Comparison of ENCODE assay signal across 35 cellular contexts in genomic region chr6:5120011-5120410, GRCh38. TPM values are rescaled to one million over a fixed set of nuclear protein-coding genes. Genes with fewer than 3 reads are reported as not detected.
"Had no signal": no experiment of that assay in that cellular context is flagged by ENCODE, and none has a peak within 500 bp of the region (broad histone marks: within the 10 kb centered on the region; RNA-seq: fewer than 3 reads in every experiment).

No MANE protein-coding gene starts in this region.

- FAIRE-seq: astrocyte, bronchial epithelial cell had no signal

- H3K4me1 ChIP-seq: ascending aorta, body of pancreas, breast epithelium had no signal

- H3K9me3 ChIP-seq: adrenal gland, ascending aorta, body of pancreas, breast epithelium had no signal

- H3K27ac ChIP-seq: adrenal gland, ascending aorta, body of pancreas, brain microvascular endothelial cell, breast epithelium, cardiac muscle cell had no signal

- H3K4me3 ChIP-seq: adrenal gland, ascending aorta, body of pancreas, breast epithelium, cardiac muscle cell had no signal

- ATAC-seq: activated naive CD4-positive, alpha-beta T cell treated with anti-CD3 and anti-CD28 coated beads, Interleukin-2, amount 50 U/mL, for 72 hours; activated naive CD8-positive, alpha-beta T cell treated with anti-CD3 and anti-CD28 coated beads, Interleukin-2, amount 50 U/mL, for 24 hours; activated T-cell treated with anti-CD3 and anti-CD28 coated beads, Interleukin-2, amount 50 U/mL, for 4 hours; activated T-cell treated with anti-CD3 and anti-CD28 coated beads, Interleukin-2, amount 50 U/mL, for 72 hours; activated T-helper 17 cell treated with anti-CD3 and anti-CD28 coated beads, Interleukin-2, amount 50 U/mL, for 72 hours; body of pancreas had no signal

- H3K36me3 ChIP-seq: adrenal gland, ascending aorta, brain microvascular endothelial cell, breast epithelium, cardiac muscle cell had no signal

- H3K27me3 ChIP-seq: adrenal gland, ascending aorta, body of pancreas, brain microvascular endothelial cell, breast epithelium, cardiac muscle cell had no signal

- DNase-seq: activated effector memory CD4-positive, alpha-beta T cell treated with anti-CD3 and anti-CD28 coated beads, Interleukin-2, amount 50 U/mL, for 16 hours; activated effector memory CD4-positive, alpha-beta T cell treated with Interleukin-2 at 50 U/mL for 16 hours; activated gamma-delta T cell; activated gamma-delta T cell treated with Interleukin-2 at 50 U/mL for 16 hours; activated naive CD4-positive, alpha-beta T cell; activated naive CD4-positive, alpha-beta T cell treated with anti-CD3 and anti-CD28 coated beads for 36 hours; activated naive CD4-positive, alpha-beta T cell treated with anti-CD3 and anti-CD28 coated beads, Interleukin-2, amount 10 ng/mL, durations not matched to agents 7 days and 5 days; activated naive CD4-positive, alpha-beta T cell treated with anti-CD3 and anti-CD28 coated beads, Interleukin-2, amount 50 U/mL, for 16 hours; activated naive CD4-positive, alpha-beta T cell treated with Interleukin-2 at 50 U/mL for 16 hours; activated naive CD8-positive, alpha-beta T cell treated with anti-CD3 and anti-CD28 coated beads for 36 hours; activated naive CD8-positive, alpha-beta T cell treated with anti-CD3 and anti-CD28 coated beads, Interleukin-2, amount 10 ng/mL, durations not matched to agents 7 days and 5 days; activated naive CD8-positive, alpha-beta T cell treated with anti-CD3 and anti-CD28 coated beads, Interleukin-2, amount 50 U/mL, for 24 hours; activated T-cell treated with anti-CD3 and anti-CD28 coated beads, Interleukin-2, amount 50 U/mL, for 1 hour; activated T-cell treated with anti-CD3 and anti-CD28 coated beads, Interleukin-2, amount 50 U/mL, for 24 hours; activated T-cell treated with anti-CD3 and anti-CD28 coated beads, Interleukin-2, amount 50 U/mL, for 4 hours; activated T-cell treated with anti-CD3 and anti-CD28 coated beads, Interleukin-2, amount 50 U/mL, for 48 hours; activated T-cell treated with anti-CD3 and anti-CD28 coated beads, Interleukin-2, amount 50 U/mL, for 72 hours; adrenal gland; amniotic stem cell; amygdala; anterior cingulate cortex; aorta; body of pancreas; brain microvascular endothelial cell; caudate nucleus; central memory CD4-positive, alpha-beta T cell; cerebellar nuclear complex had no signal

RNA-seq across cellular contexts. Expression of gene PPP1R3G, which starts 34.9 kb away (rescaled TPM):
- total RNA-seq: activated naive CD4-positive, alpha-beta T cell treated with anti-CD3 and anti-CD28 coated beads for 36 hours; activated T-cell treated with anti-CD3 and anti-CD28 coated beads, Interleukin-2, amount 50 U/mL, for 4 hours; activated T-helper 1 cell treated with anti-CD3 and anti-CD28 coated beads, Interleukin-12 subunit alpha, Interleukin-12 subunit beta, Interleukin-2, Interleukin-4 antibody, amounts not matched to agents 30 ng/mL and 10 ng/mL and 1 ng/mL, durations not matched to agents 14 hours and 24 hours and 36 hours had no signal
